Comparison of ENCODE assay signal across 16 cellular contexts in genomic region chr4:169412046-169412445, GRCh38.
A peak's percentile ranks its signal among the peaks of the same experiment; 100 is the strongest.
DNase-seq lines count a peak whose midpoint lies in the region; ATAC-seq and TF ChIP-seq lines count a peak whose summit lies in the region.
"Had no signal": no experiment of that assay in that cellular context is flagged by ENCODE, and none has a peak within 500 bp of the region (broad histone marks: within the 10 kb centered on the region; RNA-seq: fewer than 3 reads in every experiment).

No MANE protein-coding gene starts in this region.

- intact Hi-C loops in PC-9 (cut with micrococcal nuclease; ENCODE audit: unreplicated experiment) (no loop called here), head of caudate nucleus (cut with DNase I) (no loop called here)

- H3K79me2 ChIP-seq in PC-9 (ENCODE audit: low read depth) = no peaks in the 10 kb centered on the region

- BruUV-seq in PC-9 (replicated peaks; lab: Mats Ljungman, UMichigan) = no TSS peak

- peak overlapping the region; percentile 31; the same call in 1 of the 2 replicates for H3K4me2 ChIP-seq in PC-9

- H3K27me3 Mint-ChIP-seq in stimulated activated naive CD8-positive, alpha-beta T cell treated with anti-CD3 and anti-CD28 coated beads, Interleukin-15, amount 100 ng/mL, for 72 hours = no peaks in the 10 kb centered on the region
- H3K27me3 Mint-ChIP-seq: activated naive CD8-positive, alpha-beta T cell treated with anti-CD3 and anti-CD28 coated beads, Interleukin-2, amount 10 ng/mL, durations not matched to agents 7 days and 5 days; naive B cell; stimulated activated naive B cell treated with anti-CD40 and anti-IgM and Interleukin-4, amounts not matched to agents 10 μg/mL and 1 μg/mL and 100 μg/mL, for 72 hours had no signal

- DNase-seq in stimulated activated naive CD8-positive, alpha-beta T cell treated with anti-CD3 and anti-CD28 coated beads, Interleukin-15, amount 100 ng/mL, for 72 hours = no peak
- no peak for DNase-seq in stimulated activated naive CD8-positive, alpha-beta T cell treated with anti-CD3 and anti-CD28 coated beads, Interleukin-15, Interleukin-2, amounts not matched to agents 100 U/mL and 50 U/mL, for 24 hours
- DNase-seq in PC-9 (peak in 1 of 2 experiments; percentile 65), foreskin keratinocyte (peak; percentile 65 to 81), head of caudate nucleus (no peak), islet precursor cell (no peak)
- DNase-seq: activated naive CD8-positive, alpha-beta T cell treated with anti-CD3 and anti-CD28 coated beads, Interleukin-2, amount 10 ng/mL, durations not matched to agents 7 days and 5 days; naive B cell; NCI-H2107; RPMI8226; stimulated activated CD4-positive, alpha-beta T cell treated with anti-CD3 and anti-CD28 coated beads, Interleukin-4, amount 100 ng/mL, for 1 hour; stimulated activated naive B cell treated with anti-CD40 and anti-IgM and Interleukin-4, amounts not matched to agents 10 μg/mL and 1 μg/mL and 100 μg/mL, for 72 hours had no signal

- H3K4me1 Mint-ChIP-seq in stimulated activated naive CD8-positive, alpha-beta T cell treated with anti-CD3 and anti-CD28 coated beads, Interleukin-15, amount 100 ng/mL, for 72 hours = peaks cover 45% of the 10 kb centered on the region

- no peak overlapping the region for H2AFZ ChIP-seq in PC-9

- POLR2A ChIA-PET in PC-9 (lab: Charles Lee; ENCODE audit: unreplicated experiment) = no interaction called here

- H3K27me3 ChIP-seq in PC-9 (ENCODE audit: insufficient read depth, low read depth) (no peaks in the 10 kb centered on the region), foreskin keratinocyte (no peaks in the 10 kb centered on the region)

- CTCF ChIA-PET in PC-9 (lab: Charles Lee) = interaction anchor here (0.6 kb wide), 1 partner anchor 18 kb away, joined by 3 read pairs; no protein-coding TSS in a partner anchor

- no peak for TF ChIP-seq CTCF in PC-9 (conservative IDR thresholded peaks at IDR 0.05)
- TF ChIP-seq CTCF in foreskin keratinocyte (conservative IDR thresholded peaks at IDR 0.05) = no peak

- no peaks in the 10 kb centered on the region for H3K9me3 ChIP-seq in PC-9 (ENCODE audit: insufficient read depth, low read depth)
- H3K9me3 ChIP-seq: BLaER1 treated with 17β-estradiol and CSF1 and Interleukin-3, amounts not matched to agents 10 nM and 100 nM had no signal

- H3K9me2 ChIP-seq in PC-9 (ENCODE audit: insufficient read depth) = no peaks in the 10 kb centered on the region

- no peaks in the 10 kb centered on the region for H3K9me3 Mint-ChIP-seq in stimulated activated naive CD8-positive, alpha-beta T cell treated with anti-CD3 and anti-CD28 coated beads, Interleukin-15, amount 100 ng/mL, for 72 hours
- H3K9me3 Mint-ChIP-seq: naive B cell; stimulated activated naive B cell treated with anti-CD40 and anti-IgM and Interleukin-4, amounts not matched to agents 10 μg/mL and 1 μg/mL and 100 μg/mL, for 72 hours had no signal

- H4K20me1 ChIP-seq in PC-9 (ENCODE audit: insufficient read depth) = no peaks in the 10 kb centered on the region
- H4K20me1 ChIP-seq: BLaER1 treated with 17β-estradiol and CSF1 and Interleukin-3, amounts not matched to agents 10 nM and 100 nM had no signal

- H3K4me3 ChIP-seq in PC-9 = no peak overlapping the region
- H3K4me3 ChIP-seq: BLaER1 treated with 17β-estradiol and CSF1 and Interleukin-3, amounts not matched to agents 10 nM and 100 nM; K562 had no signal

- H3K4me1 ChIP-seq in PC-9 (replicated peaks; ENCODE audit: insufficient read depth) (peaks cover 18% of the 10 kb centered on the region), foreskin keratinocyte (peaks cover 12% of the 10 kb centered on the region)

- peak; percentile 3 for ATAC-seq in stimulated activated naive CD8-positive, alpha-beta T cell treated with anti-CD3 and anti-CD28 coated beads, Interleukin-15, amount 100 ng/mL, for 72 hours
- no peak for ATAC-seq in stimulated activated naive CD8-positive, alpha-beta T cell treated with anti-CD3 and anti-CD28 coated beads, Interleukin-15, Interleukin-2, amounts not matched to agents 100 U/mL and 50 U/mL, for 24 hours
- peak; percentile 97 for ATAC-seq in foreskin keratinocyte
- no peak for ATAC-seq in HG02623 (IDR thresholded peaks at IDR 0.05; ENCODE audit: unreplicated experiment)
- no peak for ATAC-seq in GM19467 (IDR thresholded peaks at IDR 0.05; ENCODE audit: unreplicated experiment)
- ATAC-seq: K562 had no signal

- H3K27ac ChIP-seq in PC-9 (peak overlapping the region; percentile 37; the same call in 1 of the 2 replicates), foreskin keratinocyte (no peak overlapping the region)

- H3F3A ChIP-seq in PC-9 (ENCODE audit: insufficient read depth, low read depth) = peaks cover 4% of the 10 kb centered on the region; the same call in 1 of the 2 replicates

- peak overlapping the region; percentile 48 to 82 for H3K27ac Mint-ChIP-seq in stimulated activated naive CD8-positive, alpha-beta T cell treated with anti-CD3 and anti-CD28 coated beads, Interleukin-15, amount 100 ng/mL, for 72 hours
- H3K27ac Mint-ChIP-seq: naive B cell; stimulated activated naive B cell treated with anti-CD40 and anti-IgM and Interleukin-4, amounts not matched to agents 10 μg/mL and 1 μg/mL and 100 μg/mL, for 72 hours had no signal

- no peaks in the 10 kb centered on the region for H3K36me3 ChIP-seq in PC-9 (ENCODE audit: low read depth)
- H3K36me3 ChIP-seq: BLaER1 treated with 17β-estradiol and CSF1 and Interleukin-3, amounts not matched to agents 10 nM and 100 nM had no signal

- no peak overlapping the region for H3K4me3 Mint-ChIP-seq in stimulated activated naive CD8-positive, alpha-beta T cell treated with anti-CD3 and anti-CD28 coated beads, Interleukin-15, amount 100 ng/mL, for 72 hours
- H3K4me3 Mint-ChIP-seq: naive B cell; stimulated activated naive B cell treated with anti-CD40 and anti-IgM and Interleukin-4, amounts not matched to agents 10 μg/mL and 1 μg/mL and 100 μg/mL, for 72 hours had no signal

Comparison
In these comparisons a context has a peak if more than half of its experiments do, and no peak if none do; other contexts are left out.
1. ATAC-seq: peak in stimulated activated naive CD8-positive, alpha-beta T cell treated with anti-CD3 and anti-CD28 coated beads, Interleukin-15, amount 100 ng/mL, for 72 hours (single experiment) and foreskin keratinocyte (single experiment); none in stimulated activated naive CD8-positive, alpha-beta T cell treated with anti-CD3 and anti-CD28 coated beads, Interleukin-15, Interleukin-2, amounts not matched to agents 100 U/mL and 50 U/mL, for 24 hours (single experiment), HG02623 (single experiment) and GM19467 (single experiment).
2. DNase-seq: peak in foreskin keratinocyte (2 of 2); none in stimulated activated naive CD8-positive, alpha-beta T cell treated with anti-CD3 and anti-CD28 coated beads, Interleukin-15, amount 100 ng/mL, for 72 hours (0 of 2), stimulated activated naive CD8-positive, alpha-beta T cell treated with anti-CD3 and anti-CD28 coated beads, Interleukin-15, Interleukin-2, amounts not matched to agents 100 U/mL and 50 U/mL, for 24 hours (single experiment), head of caudate nucleus (0 of 42) and islet precursor cell (single experiment).